In the genomic region with DNA sequence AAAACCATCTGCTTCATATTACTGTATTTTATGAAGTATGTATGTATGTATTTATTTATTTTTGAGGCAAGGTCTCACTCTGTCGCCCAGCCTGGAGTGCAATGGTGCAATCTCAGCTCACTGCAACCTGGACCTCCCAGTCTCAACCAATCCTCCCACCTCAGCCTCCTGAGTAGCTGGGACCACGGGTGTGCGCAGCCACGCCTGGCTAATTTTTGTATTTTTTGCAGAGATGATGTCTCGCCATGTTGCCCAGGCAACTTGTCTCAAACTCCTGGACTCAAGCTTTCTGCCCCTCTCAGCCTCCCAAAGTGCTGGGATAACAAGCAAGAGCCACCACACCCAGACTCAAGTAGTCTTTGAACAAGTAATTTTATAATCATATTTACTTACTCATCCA, we compare ENCODE assay signal across 25 cellular contexts. TPM values are rescaled to one million over a fixed set of nuclear protein-coding genes. Genes with fewer than 3 reads are reported as not detected.
DNase-seq lines count a peak whose midpoint lies in the region; ATAC-seq and TF ChIP-seq lines count a peak whose summit lies in the region.
"Had no signal": no experiment of that assay in that cellular context is flagged by ENCODE, and none has a peak within 500 bp of the region (broad histone marks: within the 10 kb centered on the region; RNA-seq: fewer than 3 reads in every experiment).

No MANE protein-coding gene starts in this region.

- peaks cover 22% of the 10 kb centered on the region for H3K36me3 Mint-ChIP-seq in HFFc6 (ENCODE audit: low read depth)
- H3K36me3 Mint-ChIP-seq: naive B cell, WTC11 had no signal

- H3K36me3 ChIP-seq in SK-N-SH (replicated peaks in 1 of 2; ENCODE audit: control insufficient read depth in 1 of 2, insufficient read depth in 2 of 2, low read length in 1 of 2): peaks cover 0 to 10% of the 10 kb centered on the region in 2 experiments
- H3K36me3 ChIP-seq: ovary had no signal

- H3K9me2 ChIP-seq in SK-N-SH: 0 out of 2 replicates have a peak, but pooled peaks cover 4% of the 10 kb centered on the region

- TF ChIP-seq CTCF in HFFc6 (IDR thresholded peaks at IDR 0.05): no peak
- TF ChIP-seq CTCF in SK-N-SH (IDR thresholded peaks at IDR 0.05): no peak

- H3K4me1 Mint-ChIP-seq in HFFc6 (ENCODE audit: low read depth): peaks cover 77% of the 10 kb centered on the region

- CTCF ChIA-PET in SK-N-SH (lab: Yijun Ruan, JAX): no interaction called here

- peak overlapping the region; percentile 92 for H3K4me3 Mint-ChIP-seq in HFFc6
- H3K4me3 Mint-ChIP-seq: activated CD4-positive, alpha-beta memory T cell treated with anti-CD3 and anti-CD28 coated beads, Interleukin-2, amount 10 ng/mL, durations not matched to agents 7 days and 5 days; activated naive CD4-positive, alpha-beta T cell treated with anti-CD3 and anti-CD28 coated beads for 36 hours; CD8-positive, alpha-beta T cell; endodermal cell; IgD-negative memory B cell; naive B cell; WTC11 had no signal

- TF ChIP-seq RAD21 in SK-N-SH (IDR thresholded peaks at IDR 0.05; ENCODE audit: low read length): no peak

- peaks cover 100% of the 10 kb centered on the region for H3K79me2 ChIP-seq in SK-N-SH (ENCODE audit: insufficient read depth)

- peaks cover 5% of the 10 kb centered on the region; the same call in 1 of the 2 replicates for H3K9me3 ChIP-seq in SK-N-SH
- H3K9me3 ChIP-seq: ovary, testis had no signal

- POLR2A ChIA-PET in SK-N-SH (lab: Yijun Ruan, JAX): no interaction called here

- H3K27ac Mint-ChIP-seq in HFFc6: peak overlapping the region; percentile 71
- H3K27ac Mint-ChIP-seq: activated CD4-positive, alpha-beta memory T cell treated with anti-CD3 and anti-CD28 coated beads, Interleukin-2, amount 10 ng/mL, durations not matched to agents 7 days and 5 days; activated naive CD4-positive, alpha-beta T cell treated with anti-CD3 and anti-CD28 coated beads for 36 hours; CD8-positive, alpha-beta T cell; endodermal cell; IgD-negative memory B cell; WTC11 had no signal

- H3K4me2 ChIP-seq in SK-N-SH: peak overlapping the region; percentile 63

- no peak overlapping the region for H2AFZ ChIP-seq in SK-N-SH (ENCODE audit: low read depth)

- TF ChIP-seq EP300 in SK-N-SH (IDR thresholded peaks at IDR 0.05; ENCODE audit: borderline replicate concordance in 1 of 2, low read depth in 1 of 2, low read length in 1 of 2): no peak

- peak overlapping the region in 1 of 2 experiments; percentile 57; a peak in 2 of 4 replicates for H3K27ac ChIP-seq in SK-N-SH (ENCODE audit: low read depth in 2 of 2, low read length in 1 of 2)
- H3K27ac ChIP-seq: ovary, testis had no signal

- no peak overlapping the region for H3K4me3 ChIP-seq in SK-N-SH (ENCODE audit: low read depth in 2 of 2, low read length in 1 of 2)
- H3K4me3 ChIP-seq: lung, ovary, testis had no signal

- H3K9ac ChIP-seq in SK-N-SH: no peak overlapping the region

- ATAC-seq in HG02623 (IDR thresholded peaks at IDR 0.05; ENCODE audit: unreplicated experiment): no peak
- ATAC-seq: CD8-positive, alpha-beta T cell; PC-3; right cardiac atrium; WTC11 had no signal

- H3K27me3 ChIP-seq in SK-N-SH (ENCODE audit: insufficient read depth): no peaks in the 10 kb centered on the region
- H3K27me3 ChIP-seq: ovary, testis had no signal

- peaks cover 14 to 38% of the 10 kb centered on the region in 2 experiments; a peak in 3 of 4 replicates for H3K4me1 ChIP-seq in SK-N-SH (ENCODE audit: control insufficient read depth in 1 of 2, insufficient read depth in 2 of 2, low read depth in 1 of 2, low read length in 1 of 2)
- H3K4me1 ChIP-seq: testis had no signal

- in situ Hi-C loops in Caki2 (cut with HindIII; ENCODE audit: low pct_unique_long_range_greater_than_20kb, low sequenced_read_pairs): no loop called here

- no peaks in the 10 kb centered on the region for H3K27me3 Mint-ChIP-seq in HFFc6 (ENCODE audit: insufficient read depth)
- H3K27me3 Mint-ChIP-seq: activated CD4-positive, alpha-beta memory T cell treated with anti-CD3 and anti-CD28 coated beads, Interleukin-2, amount 10 ng/mL, durations not matched to agents 7 days and 5 days; IgD-negative memory B cell; naive B cell had no signal

- H3F3A ChIP-seq in SK-N-SH (replicated peaks; ENCODE audit: insufficient read depth): peaks cover 29% of the 10 kb centered on the region

- DNase-seq in Caki2 (ENCODE audit: low read depth) (peak; percentile 23), HFFc6 (peak; percentile 23), SK-N-SH (no peak), iris pigment epithelial cell (ENCODE audit: low read depth) (peak; percentile 29), iPS-NIHi7 (ENCODE audit: extremely low spot score) (no peak)
- no peak for DNase-seq in central memory CD4-positive, alpha-beta T cell
- DNase-seq: activated CD4-positive, alpha-beta memory T cell treated with anti-CD3 and anti-CD28 coated beads, Interleukin-2, amount 10 ng/mL, durations not matched to agents 7 days and 5 days; activated naive CD4-positive, alpha-beta T cell treated with anti-CD3 and anti-CD28 coated beads for 36 hours; anterior cingulate cortex; CD8-positive, alpha-beta T cell; endodermal cell; islet precursor cell; naive B cell; NCI-H2171; NCI-H82; ovary; PC-3; right cardiac atrium; stimulated activated CD4-positive, alpha-beta T cell treated with anti-CD3 and anti-CD28 coated beads, Interleukin-15, amount 100 ng/mL, for 24 hours; T-helper 2 cell; testis had no signal

- H4K20me1 ChIP-seq in SK-N-SH (ENCODE audit: insufficient read depth): peaks cover 9% of the 10 kb centered on the region

- H3K9me3 Mint-ChIP-seq in HFFc6: peaks cover 8% of the 10 kb centered on the region
- H3K9me3 Mint-ChIP-seq: activated CD4-positive, alpha-beta memory T cell treated with anti-CD3 and anti-CD28 coated beads, Interleukin-2, amount 10 ng/mL, durations not matched to agents 7 days and 5 days; activated naive CD4-positive, alpha-beta T cell treated with anti-CD3 and anti-CD28 coated beads for 36 hours; CD8-positive, alpha-beta T cell; endodermal cell; IgD-negative memory B cell; WTC11 had no signal

- 90% methylated on average over 5 of the region's 5 CpGs for WGBS in SK-N-SH (ENCODE audit: low lambda C conversion rate)

TF ChIP-seq in SK-N-SH, 30 proteins besides CTCF, POLR2A, EP300 and RAD21:
- TF ChIP-seq, protein P1, sequence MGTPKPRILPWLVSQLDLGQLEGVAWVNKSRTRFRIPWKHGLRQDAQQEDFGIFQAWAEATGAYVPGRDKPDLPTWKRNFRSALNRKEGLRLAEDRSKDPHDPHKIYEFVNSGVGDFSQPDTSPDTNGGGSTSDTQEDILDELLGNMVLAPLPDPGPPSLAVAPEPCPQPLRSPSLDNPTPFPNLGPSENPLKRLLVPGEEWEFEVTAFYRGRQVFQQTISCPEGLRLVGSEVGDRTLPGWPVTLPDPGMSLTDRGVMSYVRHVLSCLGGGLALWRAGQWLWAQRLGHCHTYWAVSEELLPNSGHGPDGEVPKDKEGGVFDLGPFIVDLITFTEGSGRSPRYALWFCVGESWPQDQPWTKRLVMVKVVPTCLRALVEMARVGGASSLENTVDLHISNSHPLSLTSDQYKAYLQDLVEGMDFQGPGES (IDR thresholded peaks at IDR 0.05; ENCODE audit: low read depth, low read length): no peak
- TF ChIP-seq NFIC (IDR thresholded peaks at IDR 0.05; ENCODE audit: borderline replicate concordance) (no peak), TCF12 (IDR thresholded peaks at IDR 0.05) (no peak), FOSL2 (IDR thresholded peaks at IDR 0.05; ENCODE audit: borderline replicate concordance, low read depth) (no peak), POLR2AphosphoS5 (IDR thresholded peaks at IDR 0.05; ENCODE audit: low read depth, low read length) (no peak), SIN3A (IDR thresholded peaks at IDR 0.05; ENCODE audit: borderline replicate concordance, low read depth, low read length) (no peak), ELF1 (IDR thresholded peaks at IDR 0.05) (no peak), SMC3 (IDR thresholded peaks at IDR 0.05; ENCODE audit: low read depth, low read length) (no peak), RXRA (IDR thresholded peaks at IDR 0.05; ENCODE audit: borderline replicate concordance, low read depth) (no peak), GABPA (IDR thresholded peaks at IDR 0.05; ENCODE audit: low read depth) (no peak), FOXM1 (IDR thresholded peaks at IDR 0.05; ENCODE audit: low read depth) (no peak), CHD2 (IDR thresholded peaks at IDR 0.05; ENCODE audit: low read length, partially characterized antibody) (no peak), JUND (IDR thresholded peaks at IDR 0.05) (no peak)
TF ChIP-seq in SK-N-SH: peak in this region for 0.

RNA-seq across cellular contexts. Expression of gene KATNAL1, which starts 5.5 kb away (rescaled TPM):
- 15.1 and 15.8 TPM in 2 replicates for total RNA-seq in Caki2 (2014; rRNA removed; shearing (Covaris generic); ENCODE audit: low replicate concordance)
- 10 to 100 TPM; 48.2 to 71.4 (median 61.2) TPM for total RNA-seq in HFFc6 (2021; fragmentation: NEBNext Ultra II Directional; extraction: Animal tissue kit (Norgen Biotek cat#: 25700))
- 5.1 and 6.1 TPM in 2 replicates for polyA plus RNA-seq in SK-N-SH (2012; rRNA removed)
- polyA plus RNA-seq in SK-N-SH (2012; cell fraction: cytosol; rRNA removed): 7.2 and 8.1 TPM in 2 replicates
- 3.0 and 6.2 TPM in 2 replicates for polyA plus RNA-seq in SK-N-SH (2012; cell fraction: nucleus; rRNA removed)

Comparison
In these comparisons a context has a peak if more than half of its experiments do, and no peak if none do; other contexts are left out.
1. DNase-seq: peak in Caki2 (single experiment), HFFc6 (single experiment) and iris pigment epithelial cell (single experiment); none in SK-N-SH (single experiment), central memory CD4-positive, alpha-beta T cell (single experiment) and iPS-NIHi7 (single experiment).